In genomic region chr5:17121776-17122175, GRCh38 we compare ENCODE assay signal across 21 cellular contexts.
DNase-seq lines count a peak whose midpoint lies in the region; ATAC-seq and TF ChIP-seq lines count a peak whose summit lies in the region.
"Had no signal": no experiment of that assay in that cellular context is flagged by ENCODE, and none has a peak within 500 bp of the region (broad histone marks: within the 10 kb centered on the region; RNA-seq: fewer than 3 reads in every experiment).

No MANE protein-coding gene starts in this region.

- TF ChIP-seq POLR2A in body of pancreas (IDR thresholded peaks at IDR 0.05) (no peak), stomach (IDR thresholded peaks at IDR 0.05) (no peak)

- no peaks in the 10 kb centered on the region for H3K36me3 Mint-ChIP-seq in CD14-positive monocyte

- H3K27ac Mint-ChIP-seq in CD14-positive monocyte: peak overlapping the region in 4 of 7 donors; percentile 20 to 81 (median 62)
- H3K27ac Mint-ChIP-seq: CD4-positive, alpha-beta T cell; HFFc6 had no signal

- no peak overlapping the region for H3K4me3 Mint-ChIP-seq in CD14-positive monocyte
- H3K4me3 Mint-ChIP-seq: CD4-positive, alpha-beta T cell; HFFc6 had no signal

- no peaks in the 10 kb centered on the region for H3K36me3 ChIP-seq in body of pancreas (replicated peaks in 1 of 2; ENCODE audit: insufficient read depth in 1 of 2, low read depth in 2 of 2)
- H3K36me3 ChIP-seq in osteoblast (ENCODE audit: insufficient read depth, low read length): no peaks in the 10 kb centered on the region
- no peaks in the 10 kb centered on the region for H3K36me3 ChIP-seq in stomach
- H3K36me3 ChIP-seq: BE2C had no signal

- no peak for TF ChIP-seq EP300 in stomach (IDR thresholded peaks at IDR 0.05)

- 84 to 93% methylated on average over 3 of the region's 3 CpGs for WGBS in body of pancreas, 2 donors
- WGBS in stomach, 5 donors: 84 to 96% (median 88%) methylated on average over 1 to 3 of the region's 3 CpGs

- no peak for DNase-seq in CD14-positive monocyte (ENCODE audit: low spot score)
- no peak for DNase-seq in body of pancreas
- no peak for DNase-seq in osteoblast (ENCODE audit: insufficient read length, low spot score, missing footprints)
- no peak for DNase-seq in stomach
- DNase-seq in activated T-cell treated with anti-CD3 and anti-CD28 coated beads, Interleukin-2, amount 50 U/mL, for 1 hour: no peak
- DNase-seq in cerebellar cortex (ENCODE audit: low spot score): no peak
- no peak for DNase-seq in GM03348 (ENCODE audit: low spot score)
- DNase-seq: 8988T; BE2C; C1 segment of cervical spinal cord; Caco-2; CD4-positive, alpha-beta T cell; DMS153; DMS79; GDM1; GOT3; H7; HFFc6 had no signal

- TF ChIP-seq CTCF in CD14-positive monocyte (IDR thresholded peaks at IDR 0.05): no peak
- TF ChIP-seq CTCF in body of pancreas (IDR thresholded peaks at IDR 0.05): no peak
- TF ChIP-seq CTCF in osteoblast (IDR thresholded peaks at IDR 0.05; ENCODE audit: extremely low read depth, low read depth, low read length): no peak
- no peak for TF ChIP-seq CTCF in stomach (IDR thresholded peaks at IDR 0.05)

- H2AFZ ChIP-seq in osteoblast (ENCODE audit: low read length): peak overlapping the region; percentile 51

- intact Hi-C loops in CD14-positive monocyte (cut with micrococcal nuclease): no loop called here
- intact Hi-C loops in body of pancreas (cut with DNase I): no loop called here
- intact Hi-C loops in stomach (cut with DNase I; ENCODE audit: low total_unique reads): no loop called here

- H3K27me3 ChIP-seq in body of pancreas: no peaks in the 10 kb centered on the region
- no peaks in the 10 kb centered on the region for H3K27me3 ChIP-seq in osteoblast (ENCODE audit: insufficient read depth, low read length)
- no peaks in the 10 kb centered on the region for H3K27me3 ChIP-seq in stomach
- H3K27me3 ChIP-seq: BE2C had no signal

- H3K9me3 Mint-ChIP-seq in CD14-positive monocyte: peaks cover 7 to 15% (median 13%) of the 10 kb centered on the region in 7 donors
- H3K9me3 Mint-ChIP-seq: CD4-positive, alpha-beta T cell; HFFc6 had no signal

- no peak overlapping the region for H3K4me3 ChIP-seq in body of pancreas
- no peak overlapping the region for H3K4me3 ChIP-seq in osteoblast (ENCODE audit: insufficient read depth, low read length)
- no peak overlapping the region for H3K4me3 ChIP-seq in stomach

- H3K4me1 ChIP-seq in body of pancreas: peaks cover 49% of the 10 kb centered on the region
- H3K4me1 ChIP-seq in osteoblast (ENCODE audit: insufficient read depth, low read length): peaks cover 19% of the 10 kb centered on the region
- peaks cover 0 to 54% (median 11%) of the 10 kb centered on the region in 4 donors for H3K4me1 ChIP-seq in stomach
- H3K4me1 ChIP-seq: BE2C had no signal

- H3K9me3 ChIP-seq in body of pancreas (no peaks in the 10 kb centered on the region), osteoblast (ENCODE audit: low read depth, low read length) (no peaks in the 10 kb centered on the region), stomach (no peaks in the 10 kb centered on the region)
- H3K9me3 ChIP-seq: BE2C, Caco-2 had no signal

- H3K4me1 Mint-ChIP-seq in CD14-positive monocyte: peaks cover 30% of the 10 kb centered on the region

- peaks cover 3 to 10% (median 5%) of the 10 kb centered on the region in 3 donors for H3K27me3 Mint-ChIP-seq in CD14-positive monocyte (ENCODE audit: low read depth in 3 of 3)
- H3K27me3 Mint-ChIP-seq: CD4-positive, alpha-beta T cell had no signal

- ATAC-seq in body of pancreas: no peak
- ATAC-seq in HG02623 (IDR thresholded peaks at IDR 0.05; ENCODE audit: unreplicated experiment): no peak
- ATAC-seq: HCT116, HepG2 had no signal

- no peak overlapping the region for H3K4me2 ChIP-seq in osteoblast (ENCODE audit: insufficient read depth, low read length)

- no peaks in the 10 kb centered on the region for H3K79me2 ChIP-seq in osteoblast (ENCODE audit: insufficient read depth, low read length)

- H3K27ac ChIP-seq in body of pancreas: peak overlapping the region; percentile 15 to 77 (median 52)
- no peak overlapping the region for H3K27ac ChIP-seq in osteoblast (ENCODE audit: low read depth, low read length)
- H3K27ac ChIP-seq in stomach: peak overlapping the region in 3 of 5 donors; percentile 45 to 66 (median 49)

- H4K20me1 ChIP-seq in osteoblast (ENCODE audit: insufficient read depth, low read length): no peaks in the 10 kb centered on the region
